Comparison of ENCODE assay signal across 8 cellular contexts in the genomic region with DNA sequence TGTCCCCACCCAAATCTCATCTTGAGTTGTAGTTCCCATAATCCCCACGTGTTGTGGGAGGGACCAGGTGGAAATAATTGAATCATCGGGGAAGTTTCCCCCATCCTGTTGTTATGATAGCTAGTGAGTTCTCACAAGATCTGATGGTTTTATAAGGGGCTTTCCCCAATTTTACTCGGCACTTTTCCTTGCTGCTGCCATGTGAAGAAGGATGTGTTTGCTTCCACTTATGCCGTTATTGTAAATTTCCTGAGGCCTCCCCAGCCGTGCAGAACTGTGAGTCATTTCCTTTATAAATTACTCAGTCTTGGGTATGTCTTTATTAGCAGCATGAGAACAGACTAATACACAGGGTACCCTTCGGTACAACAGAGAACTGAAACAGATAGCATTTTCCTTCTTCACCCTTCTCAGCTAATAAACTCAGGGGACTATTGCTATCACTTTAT. TPM values are rescaled to one million over a fixed set of nuclear protein-coding genes. Genes with fewer than 3 reads are reported as not detected.
DNase-seq lines count a peak whose midpoint lies in the region; ATAC-seq lines count a peak whose summit lies in the region.
"Not testable (repeated sequence)": the region's sequence is repeated elsewhere in the genome, so short reads cannot be mapped to it uniquely, and the experiment has no call there.

No MANE protein-coding gene starts in this region.

- H3K27me3 Mint-ChIP-seq in activated naive CD8-positive, alpha-beta T cell, result not testable (repeated sequence)

- peaks cover 61% of the 10 kb centered on the region for H3K4me1 Mint-ChIP-seq in activated naive CD8-positive, alpha-beta T cell (ENCODE audit: low read depth)

- peak overlapping the region; percentile 70 for H3K4me3 Mint-ChIP-seq in activated naive CD8-positive, alpha-beta T cell

- DNase-seq in A172 (ENCODE audit: low spot score), result peak; percentile 86
- peak; percentile 64 to 66 for DNase-seq in Kasumi-1 (lab: John Stamatoyannopoulos, UW)
- peak; percentile 38 for DNase-seq in activated CD4-positive, CD25-positive, alpha-beta regulatory T cell treated with anti-CD3 and anti-CD28 coated beads, Interleukin-2, amount 50 U/mL, for 16 hours (ENCODE audit: low read depth, low spot score)
- DNase-seq in foreskin melanocyte, result peak; percentile 84
- peak; percentile 35 to 56 (median 47) for DNase-seq in stimulated activated CD4-positive, alpha-beta T cell treated with anti-CD3 and anti-CD28 coated beads, Interleukin-12 subunit alpha, Interleukin-12 subunit beta, amount 100 ng/mL, for 48 hours (ENCODE audit: low read depth in 2 of 3, low spot score in 1 of 3)

- H3K36me3 Mint-ChIP-seq in activated naive CD8-positive, alpha-beta T cell, result peaks cover 30% of the 10 kb centered on the region

- ATAC-seq in GM18511 (IDR thresholded peaks at IDR 0.05; ENCODE audit: unreplicated experiment), result peak; percentile 92
- ATAC-seq in HG02610 (IDR thresholded peaks at IDR 0.05; ENCODE audit: unreplicated experiment), result peak; percentile 97

- H3K27ac Mint-ChIP-seq in activated naive CD8-positive, alpha-beta T cell, result peak overlapping the region; percentile 96

- H3K9me3 Mint-ChIP-seq in activated naive CD8-positive, alpha-beta T cell (ENCODE audit: low read depth), result not testable (repeated sequence)

RNA-seq across cellular contexts. Expression of gene GNG2, which starts 45.3 kb away (rescaled TPM):
- total RNA-seq in A172 (2014; rRNA removed; shearing (Covaris generic)), result 3.8 and 8.5 TPM in 2 replicates

Comparison
In these comparisons a context has a peak if more than half of its experiments do, and no peak if none do; other contexts are left out.
1. Peak in every context shown above with its lines: DNase-seq and ATAC-seq.